In the genomic region with DNA sequence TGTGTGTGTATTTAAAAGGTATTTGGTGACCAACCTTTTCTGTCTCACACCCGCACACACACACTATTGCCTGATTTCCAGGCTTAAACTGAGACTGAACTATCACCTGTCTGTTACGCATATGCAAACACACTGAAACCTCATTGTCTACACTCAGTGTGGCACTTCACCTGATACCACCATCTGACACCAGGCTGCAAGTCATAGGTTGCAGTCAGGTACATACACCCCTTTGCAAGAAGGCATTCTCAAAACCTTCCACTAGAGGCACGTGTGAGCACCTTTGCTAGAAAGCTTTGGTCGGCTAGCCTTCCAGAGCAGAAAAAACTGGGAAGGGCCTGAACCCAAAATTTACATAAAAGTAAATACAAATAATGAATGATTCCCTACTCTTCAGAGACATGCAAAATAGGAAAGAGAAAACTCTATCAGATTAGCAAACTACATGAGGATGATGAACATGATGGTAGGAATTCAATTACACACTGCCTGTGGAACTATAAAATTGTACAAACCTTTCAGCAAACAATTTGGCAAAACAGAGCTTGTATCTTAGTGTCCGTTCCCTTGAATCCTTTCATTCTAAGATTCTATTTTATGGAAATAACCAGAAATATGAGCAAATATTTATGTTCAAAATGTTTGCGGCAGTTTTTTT, we compare ENCODE assay signal across 8 cellular contexts.
DNase-seq lines count a peak whose midpoint lies in the region; ATAC-seq and TF ChIP-seq lines count a peak whose summit lies in the region.

No MANE protein-coding gene starts in this region.

- H3K4me1 Mint-ChIP-seq in stimulated activated naive CD8-positive, alpha-beta T cell treated with anti-CD3 and anti-CD28 coated beads, Interleukin-15, amount 100 ng/mL, for 72 hours: peaks cover 14% of the 10 kb centered on the region

- peaks cover 76% of the 10 kb centered on the region for H3K27me3 Mint-ChIP-seq in stimulated activated naive CD8-positive, alpha-beta T cell treated with anti-CD3 and anti-CD28 coated beads, Interleukin-15, amount 100 ng/mL, for 72 hours

- H3K4me3 ChIP-seq in AG10803 (ENCODE audit: low read length) (no peak overlapping the region), GM12864 (ENCODE audit: low read depth, low read length) (no peak overlapping the region)

- H3K27ac Mint-ChIP-seq in stimulated activated naive CD8-positive, alpha-beta T cell treated with anti-CD3 and anti-CD28 coated beads, Interleukin-15, amount 100 ng/mL, for 72 hours: no peak overlapping the region

- H3K9me3 Mint-ChIP-seq in stimulated activated naive CD8-positive, alpha-beta T cell treated with anti-CD3 and anti-CD28 coated beads, Interleukin-15, amount 100 ng/mL, for 72 hours: no peaks in the 10 kb centered on the region

- DNase-seq in AG10803 (ENCODE audit: low read depth) (no peak), GM12864 (ENCODE audit: low read depth) (no peak), NCI-H526 (lab: John Stamatoyannopoulos, UW) (peak; percentile 96 to 98), amniotic epithelial cell (ENCODE audit: low read depth) (peak; percentile 56), iPS DF 19.7 (ENCODE audit: low read depth, low spot score) (peak; percentile 90)
- peak in 1 of 2 donors; percentile 26 for DNase-seq in stimulated activated naive CD8-positive, alpha-beta T cell treated with anti-CD3 and anti-CD28 coated beads, Interleukin-15, amount 100 ng/mL, for 72 hours
- no peak for DNase-seq in stimulated activated CD4-positive, alpha-beta T cell treated with anti-CD3 and anti-CD28 coated beads, Interleukin-1b, Interleukin-23, amount 100 ng/mL, for 48 hours

- no peak overlapping the region for H3K4me3 Mint-ChIP-seq in stimulated activated naive CD8-positive, alpha-beta T cell treated with anti-CD3 and anti-CD28 coated beads, Interleukin-15, amount 100 ng/mL, for 72 hours

- ATAC-seq in HG03460 (IDR thresholded peaks at IDR 0.05; ENCODE audit: unreplicated experiment): peak; percentile 68
- peak; percentile 82 for ATAC-seq in stimulated activated naive CD8-positive, alpha-beta T cell treated with anti-CD3 and anti-CD28 coated beads, Interleukin-15, amount 100 ng/mL, for 72 hours

- TF ChIP-seq CTCF in AG10803 (conservative IDR thresholded peaks at IDR 0.05; ENCODE audit: low read length) (peak; percentile 95), GM12864 (IDR thresholded peaks at IDR 0.05; ENCODE audit: low read depth, low read length, missing control alignments) (peak; percentile 95)

Comparison
In these comparisons a context has a peak if more than half of its experiments do, and no peak if none do; other contexts are left out.
1. DNase-seq: peak in NCI-H526 (2 of 2), amniotic epithelial cell (single experiment) and iPS DF 19.7 (single experiment); none in AG10803 (single experiment), GM12864 (single experiment) and stimulated activated CD4-positive, alpha-beta T cell treated with anti-CD3 and anti-CD28 coated beads, Interleukin-1b, Interleukin-23, amount 100 ng/mL, for 48 hours (single experiment).